In genomic region chr16:53445534-53445933, GRCh38 we compare ENCODE assay signal across 16 cellular contexts. TPM values are rescaled to one million over a fixed set of nuclear protein-coding genes. Genes with fewer than 3 reads are reported as not detected.
DNase-seq lines count a peak whose midpoint lies in the region; ATAC-seq and TF ChIP-seq lines count a peak whose summit lies in the region.
"Had no signal": no experiment of that assay in that cellular context is flagged by ENCODE, and none has a peak within 500 bp of the region (broad histone marks: within the 10 kb centered on the region; RNA-seq: fewer than 3 reads in every experiment).

No MANE protein-coding gene starts in this region.

- H3K36me3 ChIP-seq in CD4-positive, CD25-positive, alpha-beta regulatory T cell (ENCODE audit: control insufficient read depth, insufficient read depth, low read length), result peaks cover 79% of the 10 kb centered on the region
- H3K36me3 ChIP-seq in lower lobe of right lung, result peaks cover 92% of the 10 kb centered on the region
- H3K36me3 ChIP-seq: ovary had no signal

- peak in 1 of 2 donors; percentile 44 for ATAC-seq in CD4-positive, CD25-positive, alpha-beta regulatory T cell (ENCODE audit: low read depth in 2 of 2)
- peak; percentile 47 to 56 for ATAC-seq in lower lobe of right lung
- no peak for ATAC-seq in GM21381 (IDR thresholded peaks at IDR 0.05; ENCODE audit: unreplicated experiment)
- no peak for ATAC-seq in HG02610 (IDR thresholded peaks at IDR 0.05; ENCODE audit: unreplicated experiment)
- ATAC-seq: left ventricle myocardium superior had no signal

- no peak for TF ChIP-seq CTCF in Calu3 (IDR thresholded peaks at IDR 0.05; ENCODE audit: unreplicated experiment)
- TF ChIP-seq CTCF in lower lobe of right lung (IDR thresholded peaks at IDR 0.05), result no peak
- no peak for TF ChIP-seq CTCF in GM10266 (IDR thresholded peaks at IDR 0.05; ENCODE audit: control insufficient read depth, insufficient read depth, low read depth, missing control alignments)

- intact Hi-C loops in Calu3 (cut with micrococcal nuclease; ENCODE audit: unreplicated experiment) (no loop called here), lower lobe of right lung (cut with DNase I) (no loop called here)

- H3K27me3 Mint-ChIP-seq in CD4-positive, CD25-positive, alpha-beta regulatory T cell, result no peaks in the 10 kb centered on the region
- no peaks in the 10 kb centered on the region for H3K27me3 Mint-ChIP-seq in Calu3 (ENCODE audit: unreplicated experiment)
- H3K27me3 Mint-ChIP-seq in activated naive CD8-positive, alpha-beta T cell, result no peaks in the 10 kb centered on the region

- peaks cover 55% of the 10 kb centered on the region for H3K36me3 Mint-ChIP-seq in CD4-positive, CD25-positive, alpha-beta regulatory T cell
- H3K36me3 Mint-ChIP-seq in Calu3 (ENCODE audit: insufficient read depth, unreplicated experiment), result peaks cover 12% of the 10 kb centered on the region
- peaks cover 14% of the 10 kb centered on the region for H3K36me3 Mint-ChIP-seq in activated naive CD8-positive, alpha-beta T cell

- H3K9me3 ChIP-seq in CD4-positive, CD25-positive, alpha-beta regulatory T cell (ENCODE audit: control insufficient read depth in 2 of 2, low read length in 2 of 2), result peaks cover 0 to 4% of the 10 kb centered on the region in 2 experiments
- no peaks in the 10 kb centered on the region for H3K9me3 ChIP-seq in lower lobe of right lung
- H3K9me3 ChIP-seq: ovary, right lobe of liver had no signal

- no peaks in the 10 kb centered on the region for H3K27me3 ChIP-seq in CD4-positive, CD25-positive, alpha-beta regulatory T cell (ENCODE audit: control insufficient read depth, insufficient read depth, low read length)
- no peaks in the 10 kb centered on the region for H3K27me3 ChIP-seq in lower lobe of right lung (ENCODE audit: low read depth)
- H3K27me3 ChIP-seq: ovary, right lobe of liver had no signal

- CTCF ChIA-PET in Calu3 (lab: Charles Lee), result interaction anchor here (1.5 kb wide), 1 partner anchor 22 kb away, joined by 3 read pairs; no protein-coding TSS in a partner anchor

- peaks cover 18% of the 10 kb centered on the region for H3K4me1 ChIP-seq in CD4-positive, CD25-positive, alpha-beta regulatory T cell (ENCODE audit: control insufficient read depth, insufficient read depth, low read length, poor library complexity, severe bottlenecking)
- no peaks in the 10 kb centered on the region for H3K4me1 ChIP-seq in lower lobe of right lung
- H3K4me1 ChIP-seq: right lobe of liver had no signal

- peaks cover 0 to 4% (median 0%) of the 10 kb centered on the region in 7 donors for H3K9me3 Mint-ChIP-seq in CD4-positive, CD25-positive, alpha-beta regulatory T cell
- no peaks in the 10 kb centered on the region for H3K9me3 Mint-ChIP-seq in Calu3 (ENCODE audit: low read depth, unreplicated experiment)
- no peaks in the 10 kb centered on the region for H3K9me3 Mint-ChIP-seq in activated naive CD8-positive, alpha-beta T cell (ENCODE audit: low read depth)
- H3K9me3 Mint-ChIP-seq: HFFc6 had no signal

- no peak overlapping the region for H3K4me3 ChIP-seq in CD4-positive, CD25-positive, alpha-beta regulatory T cell (ENCODE audit: low read depth, low read length)
- H3K4me3 ChIP-seq in lower lobe of right lung, result no peak overlapping the region
- H3K4me3 ChIP-seq: ovary, right lobe of liver had no signal

- H3K27ac ChIP-seq in CD4-positive, CD25-positive, alpha-beta regulatory T cell (ENCODE audit: insufficient read depth, low read length, poor library complexity, severe bottlenecking), result no peak overlapping the region
- no peak overlapping the region for H3K27ac ChIP-seq in lower lobe of right lung
- H3K27ac ChIP-seq: ovary, right lobe of liver had no signal

- peak overlapping the region; percentile 15 to 87 (median 62) for H3K27ac Mint-ChIP-seq in CD4-positive, CD25-positive, alpha-beta regulatory T cell
- H3K27ac Mint-ChIP-seq in Calu3 (ENCODE audit: unreplicated experiment), result peak overlapping the region; percentile 39
- H3K27ac Mint-ChIP-seq in activated naive CD8-positive, alpha-beta T cell, result peak overlapping the region; percentile 71
- H3K27ac Mint-ChIP-seq: HFFc6 had no signal

- no TSS peak for BruUV-seq in Calu3 (replicated peaks; lab: Mats Ljungman, UMichigan)

- no peak for DNase-seq in CD4-positive, CD25-positive, alpha-beta regulatory T cell
- no peak for DNase-seq in Calu3
- DNase-seq in lower lobe of right lung, result no peak
- no peak for DNase-seq in GM10266 (ENCODE audit: extremely low spot score)
- no peak for DNase-seq in NCI-H446 (lab: John Stamatoyannopoulos, UW)
- DNase-seq: glutamatergic neuron, HFFc6, KG1, left ventricle myocardium superior, NCI-H2029 treated with DMSO at 0.1 percent for 48 hours, NCI-H510A, ovary, right lobe of liver had no signal

- peak overlapping the region in 2 of 4 donors; percentile 2 to 7 for H3K4me3 Mint-ChIP-seq in CD4-positive, CD25-positive, alpha-beta regulatory T cell
- H3K4me3 Mint-ChIP-seq in Calu3 (ENCODE audit: low read depth, unreplicated experiment), result no peak overlapping the region
- peak overlapping the region; percentile 1 for H3K4me3 Mint-ChIP-seq in activated naive CD8-positive, alpha-beta T cell
- H3K4me3 Mint-ChIP-seq: HFFc6 had no signal

- peaks cover 29 to 50% (median 37%) of the 10 kb centered on the region in 4 donors for H3K4me1 Mint-ChIP-seq in CD4-positive, CD25-positive, alpha-beta regulatory T cell
- no peaks in the 10 kb centered on the region for H3K4me1 Mint-ChIP-seq in Calu3 (ENCODE audit: low read depth, unreplicated experiment)
- H3K4me1 Mint-ChIP-seq in activated naive CD8-positive, alpha-beta T cell (ENCODE audit: low read depth), result peaks cover 57% of the 10 kb centered on the region

RNA-seq across cellular contexts. Expression of gene RBL2, which starts 11.3 kb away (rescaled TPM):
- total RNA-seq in CD4-positive, CD25-positive, alpha-beta regulatory T cell, result 208 TPM
- 100 to 1,000 TPM; 168 to 215 (median 205) TPM for polyA plus RNA-seq in CD4-positive, CD25-positive, alpha-beta regulatory T cell
- total RNA-seq in Calu3 (2022) (59.9 and 62.8 TPM in 2 replicates), lower lobe of right lung (96.5 TPM)

RNA-seq across cellular contexts. Expression of gene AKTIP, which starts 57.5 kb away (rescaled TPM):
- 60.0 TPM for total RNA-seq in CD4-positive, CD25-positive, alpha-beta regulatory T cell
- 100 to 1,000 TPM in 1 of 4 donors, 10 to 100 TPM in 3; 74.1 to 109 (median 83.7) TPM for polyA plus RNA-seq in CD4-positive, CD25-positive, alpha-beta regulatory T cell
- total RNA-seq in Calu3 (2022), result 46.4 and 59.4 TPM in 2 replicates
- 43.7 TPM for total RNA-seq in lower lobe of right lung

Comparison
In these comparisons a context has a peak if more than half of its experiments do, and no peak if none do; other contexts are left out.
1. ATAC-seq: peak in lower lobe of right lung (2 of 2); none in GM21381 (single experiment) and HG02610 (single experiment).
2. Peak in every context shown above with its lines, with median percentiles within 50 percentile points of each other: H3K27ac Mint-ChIP-seq.